ENCODE assay signal across 8 cellular contexts in the genomic region with DNA sequence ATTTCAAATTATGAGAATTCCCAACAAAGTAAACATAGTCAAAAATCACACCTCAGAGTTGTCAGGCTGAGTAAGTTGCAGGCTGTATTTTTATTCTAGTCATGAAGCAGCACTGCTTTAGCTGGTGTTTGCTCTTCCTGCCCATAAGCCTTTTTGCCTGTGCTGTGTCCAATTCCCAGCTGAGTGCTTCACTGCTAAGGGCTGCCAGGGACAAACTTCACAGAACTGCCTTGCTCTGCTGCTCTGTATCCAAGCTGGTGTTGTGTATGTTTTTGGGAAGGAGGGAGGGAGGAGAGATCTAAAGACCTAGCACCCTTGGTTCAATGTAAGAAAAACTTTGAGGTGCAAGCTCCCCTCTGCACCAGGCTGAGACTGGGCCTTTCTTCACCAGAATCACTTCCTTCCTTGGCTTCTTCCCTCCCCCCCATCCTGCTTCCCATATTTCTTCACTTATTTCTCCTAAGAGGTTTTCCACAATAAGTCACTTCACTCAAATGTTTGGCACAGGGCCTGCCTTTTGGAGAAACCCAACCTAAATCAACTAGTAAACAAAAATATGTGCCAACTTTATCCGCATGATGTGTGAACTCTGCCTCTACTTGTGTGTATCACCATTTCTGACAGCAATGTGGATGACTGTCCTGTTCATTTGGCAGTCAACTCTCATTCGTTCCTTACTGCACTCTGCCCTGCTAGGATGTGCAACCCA.
DNase-seq lines count a peak whose midpoint lies in the region; ATAC-seq, FAIRE-seq and TF ChIP-seq lines count a peak whose summit lies in the region.

No MANE protein-coding gene starts in this region.

- no peak overlapping the region for H3K9ac ChIP-seq in endothelial cell of umbilical vein (replicated peaks; ENCODE audit: extremely low read depth, insufficient read depth, low read length)

- TF ChIP-seq CTCF in endothelial cell of umbilical vein (IDR thresholded peaks at IDR 0.05; ENCODE audit: extremely low read depth in 1 of 2, insufficient read depth in 1 of 2, low read depth in 1 of 2, low read length in 2 of 2) (no peak), osteoblast (IDR thresholded peaks at IDR 0.05; ENCODE audit: extremely low read depth, low read depth, low read length) (no peak)

- intact Hi-C loops in endothelial cell of umbilical vein (cut with micrococcal nuclease), result no loop called here

- dilution Hi-C loops in endothelial cell of umbilical vein (cut with MboI; ENCODE audit: extremely low pct_ligation_motif_present, low sequenced_read_pairs), result no loop called here

- H3K79me2 ChIP-seq in endothelial cell of umbilical vein (ENCODE audit: control insufficient read depth, insufficient read depth, low read length), result no peaks in the 10 kb centered on the region
- H3K79me2 ChIP-seq in osteoblast (ENCODE audit: insufficient read depth, low read length), result peaks cover 15% of the 10 kb centered on the region

- H2AFZ ChIP-seq in endothelial cell of umbilical vein (ENCODE audit: low read depth, low read length) (no peak overlapping the region), osteoblast (ENCODE audit: low read length) (no peak overlapping the region)

- H4K20me1 ChIP-seq in endothelial cell of umbilical vein (replicated peaks; ENCODE audit: control insufficient read depth, extremely low read depth, insufficient read depth, low read length) (no peaks in the 10 kb centered on the region), osteoblast (ENCODE audit: insufficient read depth, low read length) (no peaks in the 10 kb centered on the region)

- no peak overlapping the region for H3K4me2 ChIP-seq in endothelial cell of umbilical vein (ENCODE audit: insufficient read depth, low read length)
- no peak overlapping the region for H3K4me2 ChIP-seq in osteoblast (ENCODE audit: insufficient read depth, low read length)

- no peaks in the 10 kb centered on the region for H3K9me1 ChIP-seq in endothelial cell of umbilical vein (replicated peaks; ENCODE audit: control insufficient read depth, extremely low read depth, insufficient read depth, low read length)

- peaks cover 11 to 14% of the 10 kb centered on the region in 2 experiments for H3K36me3 ChIP-seq in endothelial cell of umbilical vein (ENCODE audit: control insufficient read depth in 2 of 2, extremely low read depth in 1 of 2, insufficient read depth in 2 of 2, low read length in 2 of 2)
- H3K36me3 ChIP-seq in osteoblast (ENCODE audit: insufficient read depth, low read length), result peaks cover 75% of the 10 kb centered on the region

- POLR2A ChIA-PET in endothelial cell of umbilical vein (lab: Charles Lee), result no interaction called here

- CTCF ChIA-PET in endothelial cell of umbilical vein (lab: Charles Lee), result interaction anchor here (0.9 to 1.1 kb wide), 2 partner anchors 10 to 12 kb away, joined by 3 read pairs; no protein-coding TSS in a partner anchor

- no peak for TF ChIP-seq POLR2A in endothelial cell of umbilical vein (IDR thresholded peaks at IDR 0.05; ENCODE audit: low read depth, low read length)

- no peaks in the 10 kb centered on the region for H3K27me3 ChIP-seq in endothelial cell of umbilical vein (ENCODE audit: control insufficient read depth in 2 of 2, insufficient read depth in 2 of 2, low read length in 2 of 2)
- no peaks in the 10 kb centered on the region for H3K27me3 ChIP-seq in osteoblast (ENCODE audit: insufficient read depth, low read length)

- no peak overlapping the region for H3K4me3 ChIP-seq in endothelial cell of umbilical vein (replicated peaks in 1 of 3; ENCODE audit: insufficient read depth in 1 of 3, low read depth in 1 of 3, low read length in 3 of 3)
- H3K4me3 ChIP-seq in osteoblast (ENCODE audit: insufficient read depth, low read length), result no peak overlapping the region

- ATAC-seq in HG02798 (IDR thresholded peaks at IDR 0.05; ENCODE audit: poor library complexity, unreplicated experiment) (no peak), HG03378 (IDR thresholded peaks at IDR 0.05; ENCODE audit: unreplicated experiment) (no peak), HG03457 (IDR thresholded peaks at IDR 0.05; ENCODE audit: unreplicated experiment) (no peak)

- FAIRE-seq in endothelial cell of umbilical vein (lab: Jason Lieb, UNC), result no peak

- H3K4me1 ChIP-seq in endothelial cell of umbilical vein (ENCODE audit: control insufficient read depth, extremely low read depth, insufficient read depth, low read length) (no peaks in the 10 kb centered on the region), osteoblast (ENCODE audit: insufficient read depth, low read length) (peaks cover 4% of the 10 kb centered on the region)

- no TSS peak for BruUV-seq in endothelial cell of umbilical vein (replicated peaks; lab: Mats Ljungman, UMichigan)

- no peaks in the 10 kb centered on the region for H3K9me3 ChIP-seq in endothelial cell of umbilical vein (replicated peaks; ENCODE audit: control insufficient read depth, insufficient read depth, low read length)
- no peaks in the 10 kb centered on the region for H3K9me3 ChIP-seq in osteoblast (ENCODE audit: low read depth, low read length)

- DNase-seq in DMS53 treated with DMSO at 0.1 percent for 48 hours (lab: John Stamatoyannopoulos, UW; ENCODE audit: unreplicated experiment) (peak; percentile 26), M059J (ENCODE audit: low read depth) (peak; percentile 89), endothelial cell of umbilical vein (ENCODE audit: low read depth, low spot score) (peak; percentile 43), osteoblast (ENCODE audit: insufficient read length, low spot score, missing footprints) (no peak), T-helper 9 cell (no peak)

- H3K27ac ChIP-seq in endothelial cell of umbilical vein (ENCODE audit: insufficient read depth, low read depth, low read length) (no peak overlapping the region), osteoblast (ENCODE audit: low read depth, low read length) (peak overlapping the region; percentile 24)

TF ChIP-seq in endothelial cell of umbilical vein, 7 proteins besides CTCF, POLR2A, EP300 and RAD21:
- no peak for TF ChIP-seq JUN (IDR thresholded peaks at IDR 0.05; ENCODE audit: borderline replicate concordance, insufficient read depth, insufficient read length, low read depth)
- TF ChIP-seq MYC (IDR thresholded peaks at IDR 0.05; ENCODE audit: low read depth, low read length), result no peak
- TF ChIP-seq GATA2 (IDR thresholded peaks at IDR 0.05; ENCODE audit: insufficient read depth, insufficient read length, low read depth, low read length), result no peak
- TF ChIP-seq, protein P1, sequence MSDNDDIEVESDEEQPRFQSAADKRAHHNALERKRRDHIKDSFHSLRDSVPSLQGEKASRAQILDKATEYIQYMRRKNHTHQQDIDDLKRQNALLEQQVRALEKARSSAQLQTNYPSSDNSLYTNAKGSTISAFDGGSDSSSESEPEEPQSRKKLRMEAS (IDR thresholded peaks at IDR 0.05; ENCODE audit: insufficient read depth, insufficient read length), result no peak
- no peak for TF ChIP-seq EZH2 (IDR thresholded peaks at IDR 0.05; ENCODE audit: borderline replicate concordance, low read depth, low read length, severe bottlenecking)

Comparison
In these comparisons a context has a peak if more than half of its experiments do, and no peak if none do; other contexts are left out.
1. DNase-seq: peak in DMS53 treated with DMSO at 0.1 percent for 48 hours (single experiment), M059J (single experiment) and endothelial cell of umbilical vein (single experiment); none in osteoblast (single experiment) and T-helper 9 cell (single experiment).